Comparison of ENCODE assay signal across 8 cellular contexts in genomic region chr12:15629108-15629507, GRCh38.
DNase-seq lines count a peak whose midpoint lies in the region; ATAC-seq and TF ChIP-seq lines count a peak whose summit lies in the region.

No MANE protein-coding gene starts in this region.

- DNase-seq in AG08396 (ENCODE audit: low spot score) (peak; percentile 45), amniotic epithelial cell (ENCODE audit: low read depth) (peak; percentile 99), islet precursor cell (peak; percentile 96), thoracic aorta (ENCODE audit: low spot score) (peak; percentile 53), D341Med (ENCODE audit: low spot score) (no peak), GF-D8 (lab: John Stamatoyannopoulos, UW) (no peak), NCI-H345 (lab: John Stamatoyannopoulos, UW) (no peak)

- ATAC-seq in HG02678 (IDR thresholded peaks at IDR 0.05; ENCODE audit: unreplicated experiment) (peak; percentile 80), thoracic aorta (ENCODE audit: insufficient number of reproducible peaks, low FRiP score, low read depth) (peak; percentile 93)

- H3K27me3 ChIP-seq in thoracic aorta (replicated peaks; ENCODE audit: insufficient read depth), result no peaks in the 10 kb centered on the region

- peak overlapping the region; percentile 92 to 95 for H3K27ac ChIP-seq in thoracic aorta

- TF ChIP-seq CTCF in thoracic aorta (IDR thresholded peaks at IDR 0.05), result no peak

- no peaks in the 10 kb centered on the region for H3K9me3 ChIP-seq in thoracic aorta

- peaks cover 33 to 62% of the 10 kb centered on the region in 2 donors for H3K4me1 ChIP-seq in thoracic aorta (ENCODE audit: control insufficient read depth in 1 of 2, low read depth in 2 of 2)

- H3K4me3 ChIP-seq in thoracic aorta, result no peak overlapping the region

- H3K36me3 ChIP-seq in thoracic aorta, result no peaks in the 10 kb centered on the region

Comparison
In these comparisons a context has a peak if more than half of its experiments do, and no peak if none do; other contexts are left out.
1. DNase-seq: peak in AG08396 (single experiment), amniotic epithelial cell (single experiment), islet precursor cell (single experiment) and thoracic aorta (single experiment); none in D341Med (single experiment), GF-D8 (single experiment) and NCI-H345 (single experiment).